34 cellular contexts compared by ENCODE assay signal in the genomic region with DNA sequence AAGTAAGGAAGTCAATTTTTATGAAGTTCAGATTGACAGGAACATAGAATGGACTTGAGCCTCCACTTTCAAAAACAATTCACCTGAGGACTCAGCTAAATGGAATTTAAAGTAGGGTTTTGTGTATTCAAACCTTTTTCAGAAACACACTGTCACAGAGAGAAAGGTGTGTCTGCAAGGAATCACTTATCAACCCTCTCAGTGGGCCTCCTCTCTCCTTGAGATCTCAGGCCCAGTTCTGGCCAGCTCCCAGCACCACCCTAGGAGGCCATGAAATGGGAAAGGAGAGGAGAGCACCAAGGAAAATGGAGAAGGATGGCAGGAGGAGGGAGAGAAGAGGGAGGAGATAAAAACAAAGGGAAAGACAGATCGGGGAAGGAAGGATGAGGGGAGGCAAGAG. TPM values are rescaled to one million over a fixed set of nuclear protein-coding genes. Genes with fewer than 3 reads are reported as not detected.
"Had no signal": no experiment of that assay in that cellular context is flagged by ENCODE, and none has a peak within 500 bp of the region (broad histone marks: within the 10 kb centered on the region; RNA-seq: fewer than 3 reads in every experiment).

No MANE protein-coding gene starts in this region.

- DNase-seq: activated B cell treated with CpG ODN at 0.5 μM for 24 hours; activated CD4-positive, alpha-beta memory T cell treated with anti-CD3 and anti-CD28 coated beads for 36 hours; activated CD4-positive, alpha-beta T cell treated with anti-CD3 and anti-CD28 coated beads for 4 hours; activated CD4-positive, alpha-beta T cell treated with anti-CD3 and anti-CD28 coated beads, Interleukin-2, amount 50 U/mL, for 1 hour; activated CD4-positive, CD25-positive, alpha-beta regulatory T cell treated with anti-CD3 and anti-CD28 coated beads, Interleukin-2, amount 50 U/mL, for 72 hours; activated CD8-positive, alpha-beta memory T cell treated with anti-CD3 and anti-CD28 coated beads for 24 hours; activated CD8-positive, alpha-beta memory T cell treated with anti-CD3 and anti-CD28 coated beads, Interleukin-2, amount 10 ng/mL, durations not matched to agents 7 days and 5 days; activated CD8-positive, alpha-beta memory T cell treated with anti-CD3 and anti-CD28 coated beads, Interleukin-2, amount 50 U/mL, for 48 hours; activated effector memory CD4-positive, alpha-beta T cell treated with anti-CD3 and anti-CD28 coated beads, Interleukin-2, amount 50 U/mL, for 16 hours; activated naive CD4-positive, alpha-beta T cell; activated naive CD4-positive, alpha-beta T cell treated with anti-CD3 and anti-CD28 coated beads, Interleukin-2, amount 50 U/mL, for 16 hours; activated naive CD8-positive, alpha-beta T cell treated with anti-CD3 and anti-CD28 coated beads for 36 hours; activated T-cell treated with anti-CD3 and anti-CD28 coated beads, Interleukin-2, amount 50 U/mL, for 1 hour; activated T-cell treated with anti-CD3 and anti-CD28 coated beads, Interleukin-2, amount 50 U/mL, for 72 hours; amniotic stem cell; aorta; Karpas-422; KBM-7; MG63; NCI-H1048; NCI-H1105 treated with DMSO at 0.1 percent for 48 hours; NCI-H1436; NCI-H1694; NCI-H2029; NCI-H345; NCI-H524 treated with DMSO at 0.1 percent for 48 hours; Peyer's patch; RPMI8226; SIG-M5; T-cell; T-helper 17 cell had no signal

- H3K27ac Mint-ChIP-seq: activated B cell treated with CpG ODN at 0.5 μM for 24 hours; activated CD4-positive, alpha-beta memory T cell treated with anti-CD3 and anti-CD28 coated beads for 36 hours; activated CD8-positive, alpha-beta memory T cell treated with anti-CD3 and anti-CD28 coated beads, Interleukin-2, amount 10 ng/mL, durations not matched to agents 7 days and 5 days; activated naive CD8-positive, alpha-beta T cell treated with anti-CD3 and anti-CD28 coated beads for 36 hours; activated T-cell treated with anti-CD3 and anti-CD28 coated beads, Interleukin-2, amount 50 U/mL, for 72 hours; activated T-helper 17 cell treated with anti-CD3 and anti-CD28 coated beads, Interleukin-2, amount 50 U/mL, for 72 hours; T-cell; T-helper 17 cell had no signal

- H3K27me3 Mint-ChIP-seq: activated B cell treated with CpG ODN at 0.5 μM for 24 hours; activated CD4-positive, alpha-beta memory T cell treated with anti-CD3 and anti-CD28 coated beads for 36 hours; activated CD8-positive, alpha-beta memory T cell treated with anti-CD3 and anti-CD28 coated beads, Interleukin-2, amount 10 ng/mL, durations not matched to agents 7 days and 5 days; activated naive CD8-positive, alpha-beta T cell treated with anti-CD3 and anti-CD28 coated beads for 36 hours; activated T-helper 17 cell treated with anti-CD3 and anti-CD28 coated beads, Interleukin-2, amount 50 U/mL, for 72 hours; T-helper 17 cell had no signal

- H3K36me3 Mint-ChIP-seq: activated CD4-positive, alpha-beta memory T cell treated with anti-CD3 and anti-CD28 coated beads for 36 hours; activated CD8-positive, alpha-beta memory T cell treated with anti-CD3 and anti-CD28 coated beads, Interleukin-2, amount 10 ng/mL, durations not matched to agents 7 days and 5 days; activated naive CD8-positive, alpha-beta T cell treated with anti-CD3 and anti-CD28 coated beads for 36 hours; T-cell had no signal

- H3K9me3 Mint-ChIP-seq: activated B cell treated with CpG ODN at 0.5 μM for 24 hours; activated CD4-positive, alpha-beta memory T cell treated with anti-CD3 and anti-CD28 coated beads for 36 hours; activated naive CD8-positive, alpha-beta T cell treated with anti-CD3 and anti-CD28 coated beads for 36 hours; activated T-cell treated with anti-CD3 and anti-CD28 coated beads, Interleukin-2, amount 50 U/mL, for 72 hours; activated T-helper 17 cell treated with anti-CD3 and anti-CD28 coated beads, Interleukin-2, amount 50 U/mL, for 72 hours; T-cell had no signal

- H3K4me1 ChIP-seq: Peyer's patch had no signal

- ATAC-seq: activated CD8-positive, alpha-beta memory T cell treated with anti-CD3 and anti-CD28 coated beads, Interleukin-2, amount 10 ng/mL, durations not matched to agents 7 days and 5 days; activated T-cell treated with anti-CD3 and anti-CD28 coated beads, Interleukin-2, amount 50 U/mL, for 72 hours; activated T-helper 17 cell treated with anti-CD3 and anti-CD28 coated beads, Interleukin-2, amount 50 U/mL, for 72 hours; SK-N-SH treated with all-trans-retinoic acid at 6 μM for 48 hours; T-cell; T-helper 17 cell had no signal

- H3K4me3 Mint-ChIP-seq: activated B cell treated with CpG ODN at 0.5 μM for 24 hours; activated CD4-positive, alpha-beta memory T cell treated with anti-CD3 and anti-CD28 coated beads for 36 hours; activated CD8-positive, alpha-beta memory T cell treated with anti-CD3 and anti-CD28 coated beads, Interleukin-2, amount 10 ng/mL, durations not matched to agents 7 days and 5 days; activated naive CD8-positive, alpha-beta T cell treated with anti-CD3 and anti-CD28 coated beads for 36 hours; activated T-cell treated with anti-CD3 and anti-CD28 coated beads, Interleukin-2, amount 50 U/mL, for 72 hours; activated T-helper 17 cell treated with anti-CD3 and anti-CD28 coated beads, Interleukin-2, amount 50 U/mL, for 72 hours; T-cell; T-helper 17 cell had no signal

- H3K4me3 ChIP-seq: MG63, Peyer's patch had no signal

- H3K9me3 ChIP-seq: MG63, Peyer's patch had no signal

- H3K4me1 Mint-ChIP-seq: activated CD8-positive, alpha-beta memory T cell treated with anti-CD3 and anti-CD28 coated beads, Interleukin-2, amount 10 ng/mL, durations not matched to agents 7 days and 5 days; activated T-helper 17 cell treated with anti-CD3 and anti-CD28 coated beads, Interleukin-2, amount 50 U/mL, for 72 hours had no signal

- H3K27ac ChIP-seq: Peyer's patch, VCaP had no signal

- H3K27me3 ChIP-seq: MG63, Peyer's patch had no signal

- H3K36me3 ChIP-seq: MG63, Peyer's patch had no signal

RNA-seq across cellular contexts. Expression of gene TMEM255A, which starts 28.6 kb away (rescaled TPM):
- total RNA-seq: activated CD4-positive, alpha-beta memory T cell treated with anti-CD3 and anti-CD28 coated beads for 36 hours; activated naive CD8-positive, alpha-beta T cell treated with anti-CD3 and anti-CD28 coated beads for 36 hours; activated T-cell treated with anti-CD3 and anti-CD28 coated beads, Interleukin-2, amount 50 U/mL, for 72 hours had no signal
